18 cellular contexts compared by ENCODE assay signal in the genomic region with DNA sequence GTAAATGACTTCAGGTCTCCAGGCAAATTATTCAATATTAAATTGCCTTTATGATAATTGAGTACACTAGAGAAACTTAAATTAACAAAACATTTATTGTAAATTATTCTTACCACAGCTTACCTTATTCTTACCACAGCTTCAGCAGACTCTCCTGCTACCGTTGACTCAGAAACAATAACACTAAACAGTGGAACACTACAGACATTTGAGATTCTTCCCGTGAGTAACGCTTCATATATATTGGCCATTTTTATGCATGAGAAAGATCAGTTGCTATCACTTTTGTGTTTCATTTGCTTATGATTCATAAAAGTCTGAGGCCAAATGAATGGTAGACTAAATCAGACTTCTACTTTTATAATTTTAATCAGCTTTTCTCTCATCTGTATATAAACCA.
"Had no signal": no experiment of that assay in that cellular context is flagged by ENCODE, and none has a peak within 500 bp of the region (broad histone marks: within the 10 kb centered on the region; RNA-seq: fewer than 3 reads in every experiment).

No MANE protein-coding gene starts in this region.

- DNase-seq: activated CD4-positive, alpha-beta T cell treated with anti-CD3 and anti-CD28 coated beads for 48 hours; activated gamma-delta T cell treated with Interleukin-2 at 50 U/mL for 16 hours; adrenal gland; dorsolateral prefrontal cortex; erythroblast; gastrocnemius medialis; islet precursor cell; midbrain; psoas muscle; sigmoid colon; spleen; tibial artery; uterus had no signal

- H3K9me3 ChIP-seq: adrenal gland, gastrocnemius medialis, psoas muscle, sigmoid colon, SJSA1, spleen, tibial artery, uterus had no signal

- H3K4me3 ChIP-seq: adrenal gland, cardiac muscle cell, dorsolateral prefrontal cortex, gastrocnemius medialis, lung, neural progenitor cell, psoas muscle, sigmoid colon, SJSA1, spleen, tibial artery, uterus had no signal

- H3K27ac Mint-ChIP-seq: neural progenitor cell had no signal

- H3K9ac ChIP-seq: neural progenitor cell had no signal

- H3K4me1 ChIP-seq: adrenal gland, gastrocnemius medialis, neural progenitor cell, psoas muscle, tibial artery, uterus had no signal

- H2AFZ ChIP-seq: neural progenitor cell had no signal

- ATAC-seq: gastrocnemius medialis, psoas muscle had no signal

- H3K36me3 ChIP-seq: uterus had no signal

- H3K9me3 Mint-ChIP-seq: neural progenitor cell had no signal

- H3K4me2 ChIP-seq: neural progenitor cell had no signal

- H3K27me3 ChIP-seq: adrenal gland, cardiac muscle cell, dorsolateral prefrontal cortex, gastrocnemius medialis, neural progenitor cell, sigmoid colon, SJSA1, spleen, tibial artery, uterus had no signal

- H3K4me3 Mint-ChIP-seq: neural progenitor cell had no signal

- H3K27ac ChIP-seq: adrenal gland, cardiac muscle cell, gastrocnemius medialis, neural progenitor cell, psoas muscle, SJSA1, tibial artery, uterus, VCaP had no signal
